Comparison of ENCODE assay signal across 21 cellular contexts in genomic region chr4:153474251-153474650, GRCh38. TPM values are rescaled to one million over a fixed set of nuclear protein-coding genes. Genes with fewer than 3 reads are reported as not detected.
DNase-seq lines count a peak whose midpoint lies in the region; ATAC-seq and TF ChIP-seq lines count a peak whose summit lies in the region.
"Had no signal": no experiment of that assay in that cellular context is flagged by ENCODE, and none has a peak within 500 bp of the region (broad histone marks: within the 10 kb centered on the region; RNA-seq: fewer than 3 reads in every experiment).

No MANE protein-coding gene starts in this region.

- TF ChIP-seq EP300 in ovary (IDR thresholded peaks at IDR 0.05), result no peak

- H3K9me3 ChIP-seq in HEK293 (ENCODE audit: control insufficient read depth, insufficient read depth, low read depth, low read length) (no peaks in the 10 kb centered on the region), ovary (no peaks in the 10 kb centered on the region)
- H3K9me3 ChIP-seq: lower lobe of right lung, right lobe of liver, vagina had no signal

- intact Hi-C loops in ovary (cut with DNase I), result no loop called here

- no peak overlapping the region for H3K4me3 ChIP-seq in HEK293 (ENCODE audit: low read depth, low read length)
- no peak overlapping the region for H3K4me3 ChIP-seq in ovary
- H3K4me3 ChIP-seq: lower lobe of right lung, right lobe of liver, vagina had no signal

- H3K27me3 Mint-ChIP-seq in activated T-cell treated with anti-CD3 and anti-CD28 coated beads, Interleukin-2, amount 50 U/mL, for 24 hours, result no peaks in the 10 kb centered on the region
- H3K27me3 Mint-ChIP-seq in activated T-cell treated with anti-CD3 and anti-CD28 coated beads, Interleukin-2, amount 50 U/mL, for 72 hours (ENCODE audit: low read depth), result no peaks in the 10 kb centered on the region
- H3K27me3 Mint-ChIP-seq in activated naive CD8-positive, alpha-beta T cell treated with anti-CD3 and anti-CD28 coated beads for 36 hours, result no peaks in the 10 kb centered on the region
- H3K27me3 Mint-ChIP-seq in osteocyte (ENCODE audit: unreplicated experiment), result no peaks in the 10 kb centered on the region

- CTCF ChIA-PET in HEK293 (lab: Yijun Ruan, JAX), result interaction anchor here (1.4 kb wide), 1 partner anchor 100 kb away, joined by 4 read pairs; no protein-coding TSS in a partner anchor

- no peak for ATAC-seq in activated T-cell treated with anti-CD3 and anti-CD28 coated beads, Interleukin-2, amount 50 U/mL, for 72 hours (replicated peaks in 1 of 2)
- ATAC-seq in HG03108 (IDR thresholded peaks at IDR 0.05; ENCODE audit: unreplicated experiment), result no peak
- ATAC-seq: lower lobe of right lung, right lobe of liver had no signal

- H3K9me3 Mint-ChIP-seq in activated T-cell treated with anti-CD3 and anti-CD28 coated beads, Interleukin-2, amount 50 U/mL, for 24 hours, result no peaks in the 10 kb centered on the region
- no peaks in the 10 kb centered on the region for H3K9me3 Mint-ChIP-seq in activated T-cell treated with anti-CD3 and anti-CD28 coated beads, Interleukin-2, amount 50 U/mL, for 72 hours
- peaks cover 6% of the 10 kb centered on the region for H3K9me3 Mint-ChIP-seq in activated naive CD8-positive, alpha-beta T cell treated with anti-CD3 and anti-CD28 coated beads for 36 hours
- peaks cover 3% of the 10 kb centered on the region for H3K9me3 Mint-ChIP-seq in osteocyte (ENCODE audit: unreplicated experiment)

- TF ChIP-seq CTCF in HEK293 (tag by site-specific recombination; IDR thresholded peaks at IDR 0.05), result no peak
- no peak for TF ChIP-seq CTCF in osteocyte (IDR thresholded peaks at IDR 0.05)
- no peak for TF ChIP-seq CTCF in ovary (IDR thresholded peaks at IDR 0.05)

- no peak overlapping the region for H3K27ac ChIP-seq in HEK293 (ENCODE audit: extremely low read depth, low read depth, low read length)
- H3K27ac ChIP-seq in ovary, result no peak overlapping the region
- H3K27ac ChIP-seq: C4-2B, lower lobe of right lung, right lobe of liver, vagina had no signal

- no peak for TF ChIP-seq POLR2A in ovary (IDR thresholded peaks at IDR 0.05)

- POLR2A ChIA-PET in HEK293 (lab: Yijun Ruan, JAX), result no interaction called here

- H3K27ac Mint-ChIP-seq in activated T-cell treated with anti-CD3 and anti-CD28 coated beads, Interleukin-2, amount 50 U/mL, for 24 hours, result peak overlapping the region; percentile 62
- no peak overlapping the region for H3K27ac Mint-ChIP-seq in activated T-cell treated with anti-CD3 and anti-CD28 coated beads, Interleukin-2, amount 50 U/mL, for 72 hours
- peak overlapping the region; percentile 9 for H3K27ac Mint-ChIP-seq in activated naive CD8-positive, alpha-beta T cell treated with anti-CD3 and anti-CD28 coated beads for 36 hours
- H3K27ac Mint-ChIP-seq in osteocyte (ENCODE audit: unreplicated experiment), result no peak overlapping the region

- peaks cover 4% of the 10 kb centered on the region; the same call in 1 of the 2 replicates for H3K4me1 ChIP-seq in HEK293 (ENCODE audit: control insufficient read depth, insufficient read depth, low read length)
- peaks cover 4% of the 10 kb centered on the region for H3K4me1 ChIP-seq in ovary (ENCODE audit: insufficient read depth)

- H3K36me3 ChIP-seq in HEK293 (ENCODE audit: control insufficient read depth in 2 of 2, insufficient read depth in 1 of 2, low read length in 2 of 2) (peaks cover 0 to 22% of the 10 kb centered on the region in 2 experiments; a peak in 2 of 3 replicates), ovary (no peaks in the 10 kb centered on the region)

- peaks cover 89% of the 10 kb centered on the region for H3K36me3 Mint-ChIP-seq in activated T-cell treated with anti-CD3 and anti-CD28 coated beads, Interleukin-2, amount 50 U/mL, for 24 hours (ENCODE audit: low read depth)
- peaks cover 17 to 31% of the 10 kb centered on the region in 2 donors for H3K36me3 Mint-ChIP-seq in activated T-cell treated with anti-CD3 and anti-CD28 coated beads, Interleukin-2, amount 50 U/mL, for 72 hours (ENCODE audit: insufficient read depth in 2 of 2)
- peaks cover 69% of the 10 kb centered on the region for H3K36me3 Mint-ChIP-seq in activated naive CD8-positive, alpha-beta T cell treated with anti-CD3 and anti-CD28 coated beads for 36 hours
- H3K36me3 Mint-ChIP-seq in osteocyte (ENCODE audit: unreplicated experiment), result peaks cover 20% of the 10 kb centered on the region

- no peaks in the 10 kb centered on the region for H3K27me3 ChIP-seq in ovary
- H3K27me3 ChIP-seq: right lobe of liver, vagina had no signal

- H3K4me3 Mint-ChIP-seq in activated T-cell treated with anti-CD3 and anti-CD28 coated beads, Interleukin-2, amount 50 U/mL, for 24 hours, result no peak overlapping the region
- no peak overlapping the region for H3K4me3 Mint-ChIP-seq in activated T-cell treated with anti-CD3 and anti-CD28 coated beads, Interleukin-2, amount 50 U/mL, for 72 hours
- H3K4me3 Mint-ChIP-seq in activated naive CD8-positive, alpha-beta T cell treated with anti-CD3 and anti-CD28 coated beads for 36 hours, result no peak overlapping the region
- H3K4me3 Mint-ChIP-seq in osteocyte (ENCODE audit: unreplicated experiment), result no peak overlapping the region

- no peak for DNase-seq in activated T-cell treated with anti-CD3 and anti-CD28 coated beads, Interleukin-2, amount 50 U/mL, for 24 hours
- DNase-seq in activated T-cell treated with anti-CD3 and anti-CD28 coated beads, Interleukin-2, amount 50 U/mL, for 72 hours, result no peak
- no peak for DNase-seq in activated naive CD8-positive, alpha-beta T cell treated with anti-CD3 and anti-CD28 coated beads for 36 hours
- peak; percentile 56 for DNase-seq in osteocyte (ENCODE audit: extremely low spot score, unreplicated experiment)
- no peak for DNase-seq in AG08395 (ENCODE audit: low spot score)
- DNase-seq in ovary, result no peak
- DNase-seq: anterior cingulate cortex; central memory CD4-positive, alpha-beta T cell; erythroblast; foreskin melanocyte; hippocampal formation; KBM-7; lower lobe of right lung; NCI-H1694; NCI-H748 treated with DMSO at 0.1 percent for 48 hours; right lobe of liver; SHP77 had no signal

- H3K4me1 Mint-ChIP-seq in activated T-cell treated with anti-CD3 and anti-CD28 coated beads, Interleukin-2, amount 50 U/mL, for 24 hours (ENCODE audit: low read depth), result peaks cover 87% of the 10 kb centered on the region
- H3K4me1 Mint-ChIP-seq in activated T-cell treated with anti-CD3 and anti-CD28 coated beads, Interleukin-2, amount 50 U/mL, for 72 hours (ENCODE audit: low read depth), result peaks cover 92% of the 10 kb centered on the region
- peaks cover 80% of the 10 kb centered on the region for H3K4me1 Mint-ChIP-seq in activated naive CD8-positive, alpha-beta T cell treated with anti-CD3 and anti-CD28 coated beads for 36 hours
- H3K4me1 Mint-ChIP-seq in osteocyte (ENCODE audit: unreplicated experiment), result peaks cover 8% of the 10 kb centered on the region

- 87 to 94% (median 90%) methylated on average over 4 of the region's 4 CpGs for WGBS in ovary, 3 donors

TF ChIP-seq in HEK293, 187 proteins besides CTCF, POLR2A, EP300 and RAD21 (continues in another document):
- peak; percentile 59 for TF ChIP-seq ZNF623 (tag by site-specific recombination; IDR thresholded peaks at IDR 0.05)
- TF ChIP-seq ZNF621 (tag by site-specific recombination; IDR thresholded peaks at IDR 0.05), result no peak
- TF ChIP-seq PRDM1 (tag by site-specific recombination; IDR thresholded peaks at IDR 0.05), result no peak
- no peak for TF ChIP-seq ELK4 (IDR thresholded peaks at IDR 0.05; ENCODE audit: borderline replicate concordance, low read depth, low read length)
- peak; percentile 45 for TF ChIP-seq PRDM10 (tag by site-specific recombination; IDR thresholded peaks at IDR 0.05)
- no peak for TF ChIP-seq ZNF23 (tag by site-specific recombination; IDR thresholded peaks at IDR 0.05; ENCODE audit: borderline replicate concordance)
- TF ChIP-seq ZNF768 (tag by site-specific recombination; IDR thresholded peaks at IDR 0.05), result no peak
- no peak for TF ChIP-seq ZNF777 (tag by site-specific recombination; IDR thresholded peaks at IDR 0.05; ENCODE audit: borderline replicate concordance)

RNA-seq across cellular contexts. Expression of gene TMEM131L, which starts 8.1 kb away (rescaled TPM):
- 10 to 100 TPM; 32.7 to 44.4 TPM for total RNA-seq in activated T-cell treated with anti-CD3 and anti-CD28 coated beads, Interleukin-2, amount 50 U/mL, for 72 hours
- total RNA-seq in activated naive CD8-positive, alpha-beta T cell treated with anti-CD3 and anti-CD28 coated beads for 36 hours, result 10 to 100 TPM; 45.4 to 48.1 TPM
- total RNA-seq in osteocyte (6.4 and 8.6 TPM in 2 replicates), ovary (10 to 100 TPM in 5 of 7 donors, 1 to 10 TPM in 2; 7.7 to 13.1 (median 10.7) TPM)
- polyA plus RNA-seq in ovary, result 10 to 100 TPM in 1 of 2 donors, 1 to 10 TPM in 1; 3.6 to 18.4 TPM

Comparison
In these comparisons a context has a peak if more than half of its experiments do, and no peak if none do; other contexts are left out.
1. H3K27ac Mint-ChIP-seq: peak in activated T-cell treated with anti-CD3 and anti-CD28 coated beads, Interleukin-2, amount 50 U/mL, for 24 hours (single experiment) and activated naive CD8-positive, alpha-beta T cell treated with anti-CD3 and anti-CD28 coated beads for 36 hours (single experiment); none in activated T-cell treated with anti-CD3 and anti-CD28 coated beads, Interleukin-2, amount 50 U/mL, for 72 hours (single experiment) and osteocyte (single experiment).